ENCODE assay signal across 7 cellular contexts in the genomic region with DNA sequence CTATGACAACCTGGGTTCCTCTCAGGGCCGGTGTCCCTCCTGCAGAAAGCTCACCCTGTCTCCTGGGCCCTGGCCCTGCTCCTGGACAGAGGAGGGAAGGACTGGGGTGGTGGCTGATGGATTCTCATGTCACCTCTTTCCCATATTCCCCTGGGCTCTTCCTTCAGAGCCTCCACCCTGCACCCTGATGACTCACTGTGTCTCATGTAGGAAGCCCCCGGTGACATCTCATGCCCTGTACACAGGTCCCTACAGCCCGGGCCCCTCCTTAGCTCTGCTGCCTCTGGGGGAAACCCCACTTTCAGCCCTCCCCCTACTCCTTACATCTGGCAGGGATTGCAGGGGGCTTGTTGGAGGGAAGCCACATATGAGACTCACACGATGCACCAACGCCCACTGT.
DNase-seq lines count a peak whose midpoint lies in the region; ATAC-seq, FAIRE-seq and TF ChIP-seq lines count a peak whose summit lies in the region.
"Not testable (repeated sequence)": the region's sequence is repeated elsewhere in the genome, so short reads cannot be mapped to it uniquely, and the experiment has no call there.

No MANE protein-coding gene starts in this region.

- H2AK5ac ChIP-seq in mesenchymal stem cell (ENCODE audit: low read length, severe bottlenecking): not testable (repeated sequence)

- not testable (repeated sequence) for H3K14ac ChIP-seq in mesenchymal stem cell (ENCODE audit: low read length in 2 of 2)

- BruUV-seq in PC-9 (replicated peaks; lab: Mats Ljungman, UMichigan): not testable (repeated sequence)

- H3K9me3 ChIP-seq in PC-9 (ENCODE audit: insufficient read depth, low read depth); SJCRH30 (replicated peaks); mesenchymal stem cell (ENCODE audit: control insufficient read depth, low read length): not testable (repeated sequence)

- not testable (repeated sequence) for H3K79me2 ChIP-seq in PC-9 (ENCODE audit: low read depth)

- H3K4me1 ChIP-seq in PC-9 (replicated peaks; ENCODE audit: insufficient read depth) (peaks cover 23% of the 10 kb centered on the region), SJCRH30 (peaks cover 66% of the 10 kb centered on the region), foreskin keratinocyte (peaks cover 33% of the 10 kb centered on the region)
- not testable (repeated sequence) for H3K4me1 ChIP-seq in mesenchymal stem cell (ENCODE audit: control insufficient read depth, insufficient read depth, low read depth, low read length)

- peak; percentile 65 for ATAC-seq in foreskin keratinocyte

- intact Hi-C loops in PC-9 (cut with micrococcal nuclease; ENCODE audit: unreplicated experiment): not testable (repeated sequence)

- not testable (repeated sequence) for H2AFZ ChIP-seq in PC-9; mesenchymal stem cell (ENCODE audit: low read depth, low read length)

- not testable (repeated sequence) for H3K4ac ChIP-seq in mesenchymal stem cell (ENCODE audit: low read depth in 1 of 2, low read length in 2 of 2)

- H2BK12ac ChIP-seq in mesenchymal stem cell (ENCODE audit: low read length in 2 of 2): not testable (repeated sequence)

- 67% methylated on average over 3 of the region's 5 CpGs for WGBS in mesenchymal stem cell

- not testable (repeated sequence) for H2BK5ac ChIP-seq in mesenchymal stem cell (ENCODE audit: low read depth, low read length, poor library complexity, severe bottlenecking)

- not testable (repeated sequence) for H3K9ac ChIP-seq in mesenchymal stem cell (ENCODE audit: low read length)

- not testable (repeated sequence) for TF ChIP-seq POLR2A in NB4 (IDR thresholded peaks at IDR 0.05; ENCODE audit: extremely low read depth, insufficient read length)

- not testable (repeated sequence) for H3K27me3 ChIP-seq in PC-9 (ENCODE audit: insufficient read depth, low read depth); SJCRH30; bronchial epithelial cell (ENCODE audit: control insufficient read depth, insufficient read depth, low read length); foreskin keratinocyte
- peaks cover 27 to 63% of the 10 kb centered on the region in 2 experiments for H3K27me3 ChIP-seq in mesenchymal stem cell (ENCODE audit: control insufficient read depth in 1 of 2, insufficient read depth in 1 of 2, low read length in 2 of 2)

- CTCF ChIA-PET in PC-9 (lab: Charles Lee): not testable (repeated sequence)

- H3K9me2 ChIP-seq in PC-9 (ENCODE audit: insufficient read depth): not testable (repeated sequence)

- H3K4me2 ChIP-seq in PC-9: peak overlapping the region; percentile 46
- not testable (repeated sequence) for H3K4me2 ChIP-seq in mesenchymal stem cell (ENCODE audit: low read length, poor library complexity, severe bottlenecking)

- not testable (repeated sequence) for H3K23ac ChIP-seq in mesenchymal stem cell (ENCODE audit: low read length in 2 of 2)

- H3K79me1 ChIP-seq in mesenchymal stem cell (replicated peaks; ENCODE audit: low read length, poor library complexity, severe bottlenecking): not testable (repeated sequence)

- not testable (repeated sequence) for TF ChIP-seq CTCF in NB4 (IDR thresholded peaks at IDR 0.05; ENCODE audit: low read depth, low read length); PC-9 (conservative IDR thresholded peaks at IDR 0.05); bronchial epithelial cell (IDR thresholded peaks at IDR 0.05; ENCODE audit: insufficient read depth, low read length, severe bottlenecking); foreskin keratinocyte (conservative IDR thresholded peaks at IDR 0.05)

- not testable (repeated sequence) for H3K4me3 ChIP-seq in NB4 (ENCODE audit: low read depth, low read length); PC-9; SJCRH30; bronchial epithelial cell (ENCODE audit: low read depth, low read length); mesenchymal stem cell (ENCODE audit: insufficient read depth in 1 of 2, low read depth in 1 of 2, low read length in 2 of 2)

- not testable (repeated sequence) for H3K36me3 ChIP-seq in PC-9 (ENCODE audit: low read depth); SJCRH30; bronchial epithelial cell (ENCODE audit: control insufficient read depth, insufficient read depth, low read length); mesenchymal stem cell (ENCODE audit: control insufficient read depth in 1 of 2, insufficient read depth in 2 of 2, low read depth in 1 of 2, low read length in 2 of 2)

- H4K20me1 ChIP-seq in PC-9 (ENCODE audit: insufficient read depth): not testable (repeated sequence)

- POLR2A ChIA-PET in PC-9 (lab: Charles Lee; ENCODE audit: unreplicated experiment): not testable (repeated sequence)

- H3K18ac ChIP-seq in mesenchymal stem cell (ENCODE audit: low read depth in 1 of 2, low read length in 2 of 2): not testable (repeated sequence)

- not testable (repeated sequence) for H2BK120ac ChIP-seq in mesenchymal stem cell (ENCODE audit: low read depth, low read length)

- H3K27ac ChIP-seq in PC-9; mesenchymal stem cell (ENCODE audit: low read length, poor library complexity, severe bottlenecking): not testable (repeated sequence)
- H3K27ac ChIP-seq in SJCRH30: peak overlapping the region; percentile 68
- H3K27ac ChIP-seq in foreskin keratinocyte: peak overlapping the region; percentile 74

- peaks cover 13% of the 10 kb centered on the region; the same call in 1 of the 2 replicates for H3F3A ChIP-seq in PC-9 (ENCODE audit: insufficient read depth, low read depth)

- DNase-seq in Daoy (ENCODE audit: low read depth) (peak; percentile 28), NB4 (ENCODE audit: low read depth) (peak; percentile 44), bronchial epithelial cell (ENCODE audit: low read depth) (peak; percentile 23)
- DNase-seq in PC-9, SJCRH30, foreskin keratinocyte, mesenchymal stem cell: not testable (repeated sequence)

- H2BK15ac ChIP-seq in mesenchymal stem cell (ENCODE audit: low read depth, poor library complexity, severe bottlenecking): not testable (repeated sequence)

- FAIRE-seq in bronchial epithelial cell (lab: Jason Lieb, UNC): not testable (repeated sequence)

- peak overlapping the region; percentile 39 for H4K91ac ChIP-seq in mesenchymal stem cell (ENCODE audit: low read length)

- H4K8ac ChIP-seq in mesenchymal stem cell (ENCODE audit: low read length): not testable (repeated sequence)
